Comparison of ENCODE assay signal across 1 cellular context in the genomic region with DNA sequence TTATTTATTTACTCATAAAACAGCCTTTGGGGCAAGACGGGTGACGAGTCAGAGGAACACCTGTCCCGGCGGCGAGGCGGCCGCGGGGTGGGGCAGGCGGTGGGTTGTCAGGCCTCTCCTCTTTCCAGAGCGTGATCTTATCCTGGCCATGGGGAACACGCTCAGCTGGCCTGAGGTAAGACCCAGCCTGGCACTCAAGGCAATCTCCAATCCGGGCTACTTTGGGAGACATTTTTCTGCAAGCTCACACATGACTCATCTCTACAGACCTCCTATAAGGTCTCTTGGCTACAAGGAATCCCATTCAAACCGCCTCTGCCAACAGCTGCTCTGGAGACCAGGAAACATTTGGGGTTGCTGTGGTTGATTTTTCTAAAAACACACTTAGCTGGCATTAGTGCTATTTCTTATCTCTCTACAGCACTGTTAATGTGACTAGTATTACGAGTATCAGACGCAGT.
TF ChIP-seq lines count a peak whose summit lies in the region.

No MANE protein-coding gene starts in this region.

TF ChIP-seq in IMR-90, 13 proteins besides CTCF, POLR2A, EP300 and RAD21 (continued from another document):
- TF ChIP-seq FOS (IDR thresholded peaks at IDR 0.05; ENCODE audit: low read depth, low read length): peak; percentile 71
- 0 out of 2 replicates have a peak, but pooled peaks have one; percentile 11 for TF ChIP-seq MAZ (IDR thresholded peaks at IDR 0.05; ENCODE audit: borderline replicate concordance, low read depth, low read length)
- no peak for TF ChIP-seq MXI1 (IDR thresholded peaks at IDR 0.05; ENCODE audit: borderline replicate concordance, low read depth, low read length)
- peak; percentile 10; the same call in 1 of the 2 replicates for TF ChIP-seq BHLHE40 (IDR thresholded peaks at IDR 0.05; ENCODE audit: low read depth, low read length)
- peak; percentile 52; the same call in 1 of the 2 replicates for TF ChIP-seq NFE2L2 (IDR thresholded peaks at IDR 0.05; ENCODE audit: low read depth, low read length)
TF ChIP-seq in IMR-90: peak in this region for 7.
